28 cellular contexts compared by ENCODE assay signal in the genomic region with DNA sequence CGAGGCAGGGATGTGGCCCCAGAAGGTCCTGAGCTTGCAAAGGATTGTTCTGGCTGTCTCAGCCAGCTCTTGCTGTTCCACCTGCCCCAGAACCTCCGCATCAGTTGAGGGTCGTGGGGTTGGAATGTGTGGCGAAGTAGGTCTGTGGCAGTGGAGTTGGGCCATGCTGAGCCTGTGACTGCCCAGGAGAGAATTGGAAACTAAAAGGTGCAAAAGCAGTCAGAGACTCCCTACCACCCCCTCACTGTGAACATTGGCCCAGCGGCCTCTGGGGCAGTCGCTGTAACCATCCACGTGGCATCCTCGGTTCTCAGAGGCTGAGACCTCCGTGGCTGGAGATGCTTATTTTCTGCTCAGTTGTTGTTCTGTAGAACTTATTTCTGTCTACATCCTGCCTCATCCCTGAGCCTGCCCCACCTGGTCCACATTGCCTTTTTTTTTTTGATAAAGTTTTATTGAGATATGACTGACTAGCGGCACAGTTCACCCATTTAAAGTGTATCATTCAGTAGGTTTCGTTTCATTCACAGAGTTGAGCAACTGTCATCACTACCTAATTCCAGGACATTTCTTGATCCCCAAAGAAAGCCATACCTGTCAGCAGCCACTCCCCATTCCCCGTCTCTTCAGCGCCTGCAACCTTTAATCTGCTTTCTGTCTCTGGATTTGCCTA.
"Had no signal": no experiment of that assay in that cellular context is flagged by ENCODE, and none has a peak within 500 bp of the region (broad histone marks: within the 10 kb centered on the region; RNA-seq: fewer than 3 reads in every experiment).

No MANE protein-coding gene starts in this region.

- H3K4me1 ChIP-seq: body of pancreas, breast epithelium had no signal

- DNase-seq: activated B cell treated with CpG ODN at 0.5 μM for 24 hours; activated CD4-positive, alpha-beta T cell treated with anti-CD3 and anti-CD28 coated beads for 48 hours; activated CD4-positive, alpha-beta T cell treated with anti-CD3 and anti-CD28 coated beads, Interleukin-2, amount 50 U/mL, for 48 hours; activated CD4-positive, CD25-positive, alpha-beta regulatory T cell treated with anti-CD3 and anti-CD28 coated beads, Interleukin-2, amount 50 U/mL, for 72 hours; activated CD8-positive, alpha-beta T cell treated with anti-CD3 and anti-CD28 coated beads, Interleukin-2, amount 10 ng/mL, durations not matched to agents 7 days and 5 days; activated gamma-delta T cell; activated naive CD4-positive, alpha-beta T cell treated with Interleukin-2 at 50 U/mL for 16 hours; activated T-cell treated with anti-CD3 and anti-CD28 coated beads, Interleukin-2, amount 50 U/mL, for 24 hours; adrenal gland; body of pancreas; Karpas-422; NCI-H1105; NCI-H1417 treated with DMSO at 0.1 percent for 48 hours; NCI-H187 treated with DMSO at 0.1 percent for 48 hours; NCI-H2081; NCI-H226; NCI-H446 treated with DMSO at 0.1 percent for 48 hours; NCI-H524 treated with DMSO at 0.1 percent for 48 hours; SIG-M5; T-cell; T-helper 17 cell; T-helper 9 cell had no signal

- H3K27ac ChIP-seq: adrenal gland, body of pancreas, breast epithelium, VCaP had no signal

- H3K27me3 ChIP-seq: adrenal gland, body of pancreas, breast epithelium had no signal

- H3K36me3 ChIP-seq: breast epithelium had no signal

- H3K9me3 ChIP-seq: adrenal gland, body of pancreas, breast epithelium had no signal

- H3K27ac Mint-ChIP-seq: activated B cell treated with CpG ODN at 0.5 μM for 24 hours; activated CD8-positive, alpha-beta T cell treated with anti-CD3 and anti-CD28 coated beads, Interleukin-2, amount 10 ng/mL, durations not matched to agents 7 days and 5 days; activated naive CD4-positive, alpha-beta T cell treated with anti-CD3 and anti-CD28 coated beads, Interleukin-2, amount 50 U/mL, for 24 hours; activated T-cell treated with anti-CD3 and anti-CD28 coated beads, Interleukin-2, amount 50 U/mL, for 24 hours; activated T-helper 2 cell treated with anti-CD3 and anti-CD28 coated beads, Interferon-gamma antibody, Interleukin-2, Interleukin-4, amounts not matched to agents 10 μg/mL and 5 μg/mL and 100 μg/mL, durations not matched to agents 14 hours and 24 hours and 36 hours; T-cell; T-helper 17 cell had no signal

- ATAC-seq: activated CD8-positive, alpha-beta T cell treated with anti-CD3 and anti-CD28 coated beads, Interleukin-2, amount 10 ng/mL, durations not matched to agents 7 days and 5 days; body of pancreas; Panc1; SK-N-SH treated with all-trans-retinoic acid at 6 μM for 48 hours; T-cell; T-helper 17 cell had no signal

- H3K9me3 Mint-ChIP-seq: activated B cell treated with CpG ODN at 0.5 μM for 24 hours; activated naive CD4-positive, alpha-beta T cell treated with anti-CD3 and anti-CD28 coated beads, Interleukin-2, amount 50 U/mL, for 24 hours; activated T-cell treated with anti-CD3 and anti-CD28 coated beads, Interleukin-2, amount 50 U/mL, for 24 hours; activated T-helper 2 cell treated with anti-CD3 and anti-CD28 coated beads, Interferon-gamma antibody, Interleukin-2, Interleukin-4, amounts not matched to agents 10 μg/mL and 5 μg/mL and 100 μg/mL, durations not matched to agents 14 hours and 24 hours and 36 hours; T-cell had no signal

- H3K4me3 Mint-ChIP-seq: activated B cell treated with CpG ODN at 0.5 μM for 24 hours; activated CD8-positive, alpha-beta T cell treated with anti-CD3 and anti-CD28 coated beads, Interleukin-2, amount 10 ng/mL, durations not matched to agents 7 days and 5 days; activated naive CD4-positive, alpha-beta T cell treated with anti-CD3 and anti-CD28 coated beads, Interleukin-2, amount 50 U/mL, for 24 hours; activated T-cell treated with anti-CD3 and anti-CD28 coated beads, Interleukin-2, amount 50 U/mL, for 24 hours; T-cell; T-helper 17 cell had no signal

- H3K4me1 Mint-ChIP-seq: activated B cell treated with CpG ODN at 0.5 μM for 24 hours had no signal

- H3K4me3 ChIP-seq: adrenal gland, body of pancreas, breast epithelium had no signal

- H3K27me3 Mint-ChIP-seq: activated B cell treated with CpG ODN at 0.5 μM for 24 hours; activated naive CD4-positive, alpha-beta T cell treated with anti-CD3 and anti-CD28 coated beads, Interleukin-2, amount 50 U/mL, for 24 hours; activated T-cell treated with anti-CD3 and anti-CD28 coated beads, Interleukin-2, amount 50 U/mL, for 24 hours; T-cell; T-helper 17 cell had no signal
